25 cellular contexts compared by ENCODE assay signal in the genomic region with DNA sequence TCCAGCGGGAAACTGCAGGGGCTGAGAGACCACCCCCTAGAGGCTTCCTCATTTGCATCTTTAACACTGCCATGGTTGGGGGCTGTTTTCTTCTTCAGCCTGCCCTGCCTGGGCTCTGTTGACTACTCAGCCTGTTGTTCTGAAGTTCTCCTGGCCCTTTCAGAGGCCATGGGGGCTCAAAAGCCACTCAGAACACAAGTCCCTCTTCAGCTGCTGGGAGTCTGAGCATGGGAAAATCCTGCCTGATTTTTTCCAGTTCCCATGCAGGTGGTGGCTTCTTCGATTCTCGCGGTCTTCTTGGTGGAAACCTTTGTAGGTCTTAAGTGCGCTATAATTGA. TPM values are rescaled to one million over a fixed set of nuclear protein-coding genes. Genes with fewer than 3 reads are reported as not detected.
DNase-seq lines count a peak whose midpoint lies in the region; ATAC-seq, FAIRE-seq and TF ChIP-seq lines count a peak whose summit lies in the region.
"Had no signal": no experiment of that assay in that cellular context is flagged by ENCODE, and none has a peak within 500 bp of the region (broad histone marks: within the 10 kb centered on the region; RNA-seq: fewer than 3 reads in every experiment).

No MANE protein-coding gene starts in this region.

- FAIRE-seq in pancreas (lab: Jason Lieb, UNC) = no peak
- FAIRE-seq: TTC549 had no signal

- peak; percentile 82 for ATAC-seq in WTC11
- ATAC-seq in HG03432 (IDR thresholded peaks at IDR 0.05; ENCODE audit: unreplicated experiment) = no peak
- no peak for ATAC-seq in pancreas
- no peak for ATAC-seq in activated T-helper 17 cell treated with anti-CD3 and anti-CD28 coated beads, Interleukin-2, amount 50 U/mL, for 72 hours (replicated peaks)
- ATAC-seq in activated CD8-positive, alpha-beta memory T cell treated with anti-CD3 and anti-CD28 coated beads, Interleukin-2, amount 10 ng/mL, durations not matched to agents 7 days and 5 days = no peak
- ATAC-seq: activated T-cell treated with anti-CD3 and anti-CD28 coated beads, Interleukin-2, amount 50 U/mL, for 4 hours; heart right ventricle; left colon had no signal

- CTCF ChIA-PET in WTC11 (lab: Charles Lee) = interaction anchor here (1.1 kb wide), 1 partner anchor 65 kb away, joined by 3 read pairs; no protein-coding TSS in a partner anchor
- CTCF ChIA-PET in activated CD8-positive, alpha-beta memory T cell treated with anti-CD3 and anti-CD28 coated beads, Interleukin-2, amount 10 ng/mL, durations not matched to agents 7 days and 5 days (lab: Charles Lee) = no interaction called here

- H3K4me3 Mint-ChIP-seq in WTC11 = no peak overlapping the region
- no peak overlapping the region for H3K4me3 Mint-ChIP-seq in activated T-helper 17 cell treated with anti-CD3 and anti-CD28 coated beads, Interleukin-2, amount 50 U/mL, for 72 hours
- no peak overlapping the region for H3K4me3 Mint-ChIP-seq in activated CD8-positive, alpha-beta memory T cell treated with anti-CD3 and anti-CD28 coated beads, Interleukin-2, amount 10 ng/mL, durations not matched to agents 7 days and 5 days
- H3K4me3 Mint-ChIP-seq: activated T-cell treated with anti-CD3 and anti-CD28 coated beads, Interleukin-2, amount 50 U/mL, for 4 hours had no signal

- H3K36me3 ChIP-seq in HUES64 (ENCODE audit: insufficient read depth, low read length) (no peaks in the 10 kb centered on the region), neutrophil (no peaks in the 10 kb centered on the region), pancreas (no peaks in the 10 kb centered on the region)
- H3K36me3 ChIP-seq: heart right ventricle, ovary had no signal

- H3K36me3 Mint-ChIP-seq in WTC11 = no peaks in the 10 kb centered on the region
- H3K36me3 Mint-ChIP-seq in activated T-helper 17 cell treated with anti-CD3 and anti-CD28 coated beads, Interleukin-2, amount 50 U/mL, for 72 hours (ENCODE audit: low read depth) = no peaks in the 10 kb centered on the region
- peaks cover 28% of the 10 kb centered on the region for H3K36me3 Mint-ChIP-seq in activated CD8-positive, alpha-beta memory T cell treated with anti-CD3 and anti-CD28 coated beads, Interleukin-2, amount 10 ng/mL, durations not matched to agents 7 days and 5 days

- no peaks in the 10 kb centered on the region for H3K27me3 Mint-ChIP-seq in WTC11 (ENCODE audit: low read depth)
- no peaks in the 10 kb centered on the region for H3K27me3 Mint-ChIP-seq in activated T-helper 17 cell treated with anti-CD3 and anti-CD28 coated beads, Interleukin-2, amount 50 U/mL, for 72 hours
- no peaks in the 10 kb centered on the region for H3K27me3 Mint-ChIP-seq in activated CD8-positive, alpha-beta memory T cell treated with anti-CD3 and anti-CD28 coated beads, Interleukin-2, amount 10 ng/mL, durations not matched to agents 7 days and 5 days

- H3K27ac ChIP-seq in HUES64 (ENCODE audit: low read depth, low read length) (peak overlapping the region; percentile 13; the same call in 1 of the 2 replicates), neutrophil (peak overlapping the region; percentile 98), pancreas (no peak overlapping the region)
- H3K27ac ChIP-seq: heart right ventricle, ovary had no signal

- POLR2A ChIA-PET in WTC11 (lab: Charles Lee) = no interaction called here

- no peaks in the 10 kb centered on the region for H3K9me3 ChIP-seq in HUES64 (ENCODE audit: insufficient read depth, low read depth, low read length)
- H3K9me3 ChIP-seq in neutrophil = no peaks in the 10 kb centered on the region
- H3K9me3 ChIP-seq in pancreas = no peaks in the 10 kb centered on the region
- H3K9me3 ChIP-seq: ovary had no signal

- no peak overlapping the region for H3K9ac ChIP-seq in HUES64 (ENCODE audit: low read depth, low read length)

- H3K27me3 ChIP-seq in HUES64 (ENCODE audit: insufficient read depth, low read length) = no peaks in the 10 kb centered on the region
- no peaks in the 10 kb centered on the region for H3K27me3 ChIP-seq in neutrophil
- no peaks in the 10 kb centered on the region for H3K27me3 ChIP-seq in pancreas
- H3K27me3 ChIP-seq: ovary had no signal

- H3K4me3 ChIP-seq in HUES64 (ENCODE audit: low read length) (no peak overlapping the region), neutrophil (ENCODE audit: low read depth in 1 of 2, low read length in 1 of 2) (no peak overlapping the region), pancreas (no peak overlapping the region)
- H3K4me3 ChIP-seq: heart right ventricle, ovary had no signal

- DNase-seq in ELF-1 (ENCODE audit: low read depth, low spot score) (peak; percentile 57), WTC11 (ENCODE audit: low spot score) (no peak), pancreas (no peak)
- no peak for DNase-seq in activated CD8-positive, alpha-beta memory T cell treated with anti-CD3 and anti-CD28 coated beads, Interleukin-2, amount 10 ng/mL, durations not matched to agents 7 days and 5 days
- DNase-seq: activated naive CD4-positive, alpha-beta T cell treated with Interleukin-2 at 50 U/mL for 16 hours; activated T-cell treated with anti-CD3 and anti-CD28 coated beads, Interleukin-2, amount 50 U/mL, for 4 hours; amniotic stem cell; effector CD8-positive, alpha-beta T cell; erythroblast; heart right ventricle; left colon; NCI-H1048; NCI-H187 treated with DMSO at 0.1 percent for 48 hours; NCI-H2227 treated with DMSO at 0.1 percent for 48 hours; NCI-H774; ovary; Right ventricle myocardium superior; stimulated activated CD4-positive, alpha-beta T cell treated with anti-CD3 and anti-CD28 coated beads, Interleukin-4, amount 100 ng/mL, for 1 hour; stimulated activated naive CD4-positive, alpha-beta T cell treated with Interleukin-2 at 50 U/mL for 16 hours; SW 1271 had no signal

- H3K9me3 Mint-ChIP-seq in WTC11 = peaks cover 12% of the 10 kb centered on the region
- no peaks in the 10 kb centered on the region for H3K9me3 Mint-ChIP-seq in activated T-helper 17 cell treated with anti-CD3 and anti-CD28 coated beads, Interleukin-2, amount 50 U/mL, for 72 hours
- no peaks in the 10 kb centered on the region for H3K9me3 Mint-ChIP-seq in activated CD8-positive, alpha-beta memory T cell treated with anti-CD3 and anti-CD28 coated beads, Interleukin-2, amount 10 ng/mL, durations not matched to agents 7 days and 5 days (ENCODE audit: low read depth)
- H3K9me3 Mint-ChIP-seq: activated T-cell treated with anti-CD3 and anti-CD28 coated beads, Interleukin-2, amount 50 U/mL, for 4 hours had no signal

- no peak overlapping the region for H3K27ac Mint-ChIP-seq in WTC11
- no peak overlapping the region for H3K27ac Mint-ChIP-seq in activated T-helper 17 cell treated with anti-CD3 and anti-CD28 coated beads, Interleukin-2, amount 50 U/mL, for 72 hours
- H3K27ac Mint-ChIP-seq in activated CD8-positive, alpha-beta memory T cell treated with anti-CD3 and anti-CD28 coated beads, Interleukin-2, amount 10 ng/mL, durations not matched to agents 7 days and 5 days = no peak overlapping the region

- intact Hi-C loops in pancreas (cut with DNase I) = no loop called here

- peaks cover 20% of the 10 kb centered on the region for H3K4me1 Mint-ChIP-seq in WTC11
- no peaks in the 10 kb centered on the region for H3K4me1 Mint-ChIP-seq in activated T-helper 17 cell treated with anti-CD3 and anti-CD28 coated beads, Interleukin-2, amount 50 U/mL, for 72 hours
- H3K4me1 Mint-ChIP-seq in activated CD8-positive, alpha-beta memory T cell treated with anti-CD3 and anti-CD28 coated beads, Interleukin-2, amount 10 ng/mL, durations not matched to agents 7 days and 5 days = peaks cover 66% of the 10 kb centered on the region

- peaks cover 8% of the 10 kb centered on the region for H3K4me1 ChIP-seq in HUES64 (ENCODE audit: insufficient read depth, low read length)
- peaks cover 76 to 79% of the 10 kb centered on the region in 2 experiments for H3K4me1 ChIP-seq in neutrophil (ENCODE audit: control insufficient read depth in 1 of 2, insufficient read depth in 1 of 2, low read depth in 1 of 2, low read length in 1 of 2)
- H3K4me1 ChIP-seq in pancreas = no peaks in the 10 kb centered on the region

- 77% methylated on average over 5 of the region's 5 CpGs for WGBS in HUES64
- WGBS in pancreas, 2 donors = 72 to 74% methylated on average over 5 of the region's 5 CpGs

- TF ChIP-seq CTCF in WTC11 (IDR thresholded peaks at IDR 0.05) = no peak
- TF ChIP-seq CTCF in neutrophil (IDR thresholded peaks at IDR 0.05) = no peak
- no peak for TF ChIP-seq CTCF in pancreas (IDR thresholded peaks at IDR 0.05)

TF ChIP-seq in WTC11, 78 proteins besides CTCF, POLR2A, EP300 and RAD21:
- no peak for TF ChIP-seq NR3C1 (CRISPR knock-in tag; conservative IDR thresholded peaks at IDR 0.05; ENCODE audit: low read depth)
- TF ChIP-seq ZNF121 (CRISPR knock-in tag; IDR thresholded peaks at IDR 0.05) = 0 out of 2 replicates have a peak, but pooled peaks have one; percentile 12

RNA-seq across cellular contexts. Expression of a gene that starts 36.3 kb away (rescaled TPM):
- 3.0 TPM for polyA plus RNA-seq in HUES64 (2013, experiment 1 of 2)
- 4.2 TPM for polyA plus RNA-seq in HUES64 (2013, experiment 2 of 2)
- total RNA-seq in WTC11 (2021) (7.0 to 8.7 TPM (median 8.6 TPM) in 3 replicates), pancreas (10 to 100 TPM in 1 of 6 donors, 1 to 10 TPM in 5; 3.7 to 23.6 (median 6.8) TPM)
- 10 to 100 TPM; 10.5 to 11.6 TPM for polyA plus RNA-seq in pancreas
- total RNA-seq in activated T-helper 17 cell treated with anti-CD3 and anti-CD28 coated beads, Interleukin-2, amount 50 U/mL, for 72 hours = 10 to 100 TPM in 1 of 2 donors, 1 to 10 TPM in 1; 6.6 to 11.0 TPM
- 10 to 100 TPM; 62.5 to 80.2 TPM for total RNA-seq in activated CD8-positive, alpha-beta memory T cell treated with anti-CD3 and anti-CD28 coated beads, Interleukin-2, amount 10 ng/mL, durations not matched to agents 7 days and 5 days

Comparison
In these comparisons a context has a peak if more than half of its experiments do, and no peak if none do; other contexts are left out.
1. H3K27ac ChIP-seq: peak in HUES64 (single experiment) and neutrophil (single experiment); none in pancreas (0 of 4).